In genomic region chr5:103258368-103258956, GRCh38 we compare ENCODE assay signal across 1 cellular context.
TF ChIP-seq lines count a peak whose summit lies in the region.

Gene MACIR (plus strand): TSS chr5:103258763. CDS start chr5:103275920, 17,157 bp downstream.

TF ChIP-seq in HEK293, 187 proteins besides CTCF, POLR2A, EP300 and RAD21 (continued from another document):
- TF ChIP-seq HIC1 (tag by site-specific recombination; IDR thresholded peaks at IDR 0.05) (peak; percentile 97), ZBTB17 (tag by site-specific recombination; IDR thresholded peaks at IDR 0.05) (peak; percentile 95), ZNF600 (tag by site-specific recombination; IDR thresholded peaks at IDR 0.05) (peak; percentile 88), ZNF2 (tag by site-specific recombination; IDR thresholded peaks at IDR 0.05) (peak; percentile 89; the same call in 1 of the 2 replicates), YY1 (tag by site-specific recombination; IDR thresholded peaks at IDR 0.05) (0 out of 2 replicates have a peak, but pooled peaks have one; percentile 56), ZNF518A (tag by site-specific recombination; conservative IDR thresholded peaks at IDR 0.05; ENCODE audit: low read depth) (no peak), ZNF585B (tag by site-specific recombination; IDR thresholded peaks at IDR 0.05) (no peak), ZNF791 (tag by site-specific recombination; IDR thresholded peaks at IDR 0.05) (no peak), ZNF785 (tag by site-specific recombination; IDR thresholded peaks at IDR 0.05) (no peak), ZSCAN5A (tag by site-specific recombination; IDR thresholded peaks at IDR 0.05) (no peak), HOXD13 (CRISPR knock-in tag; IDR thresholded peaks at IDR 0.05; ENCODE audit: borderline replicate concordance) (no peak), HOXC10 (CRISPR knock-in tag; IDR thresholded peaks at IDR 0.05) (no peak), ZNF266 (tag by site-specific recombination; IDR thresholded peaks at IDR 0.05; ENCODE audit: low read depth) (no peak), ZNF654 (tag by site-specific recombination; IDR thresholded peaks at IDR 0.05; ENCODE audit: low read depth) (no peak), ZNF560 (tag by site-specific recombination; IDR thresholded peaks at IDR 0.05; ENCODE audit: borderline replicate concordance) (no peak), ZNF610 (tag by site-specific recombination; IDR thresholded peaks at IDR 0.05; ENCODE audit: borderline replicate concordance) (0 out of 2 replicates have a peak, but pooled peaks have one; percentile 63), ZNF433 (tag by site-specific recombination; IDR thresholded peaks at IDR 0.05; ENCODE audit: low read depth) (no peak), ZNF658 (tag by site-specific recombination; IDR thresholded peaks at IDR 0.05) (no peak), ZNF423 (tag by site-specific recombination; IDR thresholded peaks at IDR 0.05) (peak; percentile 18; the same call in 1 of the 2 replicates), ZNF19 (tag by site-specific recombination; IDR thresholded peaks at IDR 0.05; ENCODE audit: low read depth) (no peak), ZNF140 (tag by site-specific recombination; IDR thresholded peaks at IDR 0.05) (no peak), REPIN1 (tag by site-specific recombination; IDR thresholded peaks at IDR 0.05; ENCODE audit: low read depth) (0 out of 2 replicates have a peak, but pooled peaks have one; percentile 58), ZNF473 (tag by site-specific recombination; IDR thresholded peaks at IDR 0.05) (no peak), ZNF621 (tag by site-specific recombination; IDR thresholded peaks at IDR 0.05) (no peak), ZNF18 (tag by site-specific recombination; IDR thresholded peaks at IDR 0.05) (no peak)
